In the genomic region with DNA sequence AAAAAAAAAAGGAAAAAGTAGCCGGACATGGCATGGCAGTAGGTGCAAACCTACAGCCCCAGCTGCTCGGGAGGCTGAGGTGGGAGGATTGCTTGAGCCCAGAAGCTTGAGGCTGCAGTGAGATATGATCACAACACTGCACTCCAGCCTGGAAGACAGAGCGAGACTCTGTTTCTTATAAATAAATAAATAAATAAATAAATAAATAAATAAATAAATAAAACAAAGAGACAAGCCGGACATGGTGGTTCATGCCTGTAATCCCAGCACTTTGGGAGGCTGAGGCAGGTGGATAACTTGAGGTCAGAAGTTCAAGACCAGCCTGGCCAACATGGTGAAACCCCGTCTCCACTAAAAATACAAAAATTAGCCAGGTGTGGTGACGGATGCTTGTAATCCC, we compare ENCODE assay signal across 6 cellular contexts. TPM values are rescaled to one million over a fixed set of nuclear protein-coding genes. Genes with fewer than 3 reads are reported as not detected.
DNase-seq lines count a peak whose midpoint lies in the region; ATAC-seq and TF ChIP-seq lines count a peak whose summit lies in the region.
"Not testable (repeated sequence)": the region's sequence is repeated elsewhere in the genome, so short reads cannot be mapped to it uniquely, and the experiment has no call there.

No MANE protein-coding gene starts in this region.

- not testable (repeated sequence) for H2AFZ ChIP-seq in HCT116 (ENCODE audit: low read depth, low read length, poor library complexity, severe bottlenecking)

- H3K4me1 ChIP-seq in HCT116 (ENCODE audit: control insufficient read depth in 1 of 2, insufficient read depth in 2 of 2, low read length in 2 of 2), result peaks cover 34 to 54% of the 10 kb centered on the region in 2 experiments
- H3K4me1 ChIP-seq in subcutaneous abdominal adipose tissue (ENCODE audit: control insufficient read depth in 5 of 5, insufficient read depth in 5 of 5, low read length in 5 of 5), result peaks cover 2 to 44% (median 39%) of the 10 kb centered on the region in 5 donors

- ATAC-seq in HCT116; activated T-helper 17 cell treated with anti-CD3 and anti-CD28 coated beads, Interleukin-2, amount 50 U/mL, for 72 hours (replicated peaks); natural killer cell: not testable (repeated sequence)

- POLR2A ChIA-PET in HCT116 (lab: Charles Lee), result interaction anchor here (0.8 to 1.8 kb wide), 7 partner anchors 12 to 137 kb away, joined by 4 to 5 read pairs (median 4); a partner anchor contains a TSS
- POLR2A ChIA-PET in RWPE1 (lab: Yijun Ruan, JAX; ENCODE audit: low non-redundant PET), result not testable (repeated sequence)

- not testable (repeated sequence) for H3K79me2 ChIP-seq in HCT116 (ENCODE audit: insufficient read depth, low read length)

- not testable (repeated sequence) for H3K9me3 ChIP-seq in HCT116 (ENCODE audit: control insufficient read depth in 1 of 2, insufficient read depth in 1 of 2, low read depth in 1 of 2, low read length in 2 of 2); subcutaneous abdominal adipose tissue (ENCODE audit: control insufficient read depth in 5 of 5, low read length in 5 of 5)

- peak overlapping the region; percentile 79 for H3K4me2 ChIP-seq in HCT116 (ENCODE audit: low read length)

- not testable (repeated sequence) for H3K9me2 ChIP-seq in HCT116 (ENCODE audit: insufficient read depth)

- BruUV-seq in HCT116 (replicated peaks; lab: Mats Ljungman, UMichigan), result not testable (repeated sequence)

- peak overlapping the region; percentile 89 for H3K27ac Mint-ChIP-seq in activated T-helper 17 cell treated with anti-CD3 and anti-CD28 coated beads, Interleukin-2, amount 50 U/mL, for 72 hours
- not testable (repeated sequence) for H3K27ac Mint-ChIP-seq in natural killer cell

- 0 out of 2 replicates have a peak overlapping the region, but pooled peaks have one; percentile 15 for H3K27ac ChIP-seq in HCT116 (ENCODE audit: low read depth, low read length)
- H3K27ac ChIP-seq in RWPE1, result peak overlapping the region; percentile 100
- H3K27ac ChIP-seq in caudate nucleus (ENCODE audit: low read depth, low read length), result peak overlapping the region; percentile 41
- peak overlapping the region; percentile 50 for H3K27ac ChIP-seq in subcutaneous abdominal adipose tissue (ENCODE audit: low read depth, low read length)

- DNase-seq in HCT116 (ENCODE audit: low read depth, low spot score); RWPE1 (ENCODE audit: low spot score); caudate nucleus (lab: John Stamatoyannopoulos, UW); natural killer cell: not testable (repeated sequence)

- H4K20me1 ChIP-seq in HCT116 (ENCODE audit: insufficient read depth), result not testable (repeated sequence)

- TF ChIP-seq CTCF in HCT116 (IDR thresholded peaks at IDR 0.05 in 2 of 3, conservative IDR thresholded peaks at IDR 0.05 in 1 of 3; ENCODE audit: borderline replicate concordance in 1 of 3, insufficient read depth in 1 of 3, low read depth in 2 of 3, low read length in 2 of 3); RWPE1 (conservative IDR thresholded peaks at IDR 0.05; ENCODE audit: low read depth); natural killer cell (IDR thresholded peaks at IDR 0.05): not testable (repeated sequence)

- H3K4me3 ChIP-seq in HCT116 (replicated peaks in 1 of 2; ENCODE audit: low read depth in 1 of 2, low read length in 2 of 2); subcutaneous abdominal adipose tissue (ENCODE audit: low read depth in 1 of 5, low read length in 5 of 5): not testable (repeated sequence)

- CTCF ChIA-PET in HCT116 (lab: Charles Lee), result interaction anchor here (0.6 to 3.1 kb wide), 22 partner anchors 9 to 541 kb away, joined by 3 to 64 read pairs (median 5); a partner anchor contains a TSS
- CTCF ChIA-PET in RWPE1 (lab: Yijun Ruan, JAX), result interaction anchor here (0.6 to 3.0 kb wide), 8 partner anchors 13 to 136 kb away, joined by 3 to 29 read pairs (median 4); no protein-coding TSS in a partner anchor

- RAD21 ChIA-PET in HCT116 (lab: Charles Lee; ENCODE audit: low non-redundant PET in 1 of 2, low total read pairs in 2 of 2, uncharacterized antibody in 2 of 2, unreplicated experiment in 2 of 2), result interaction anchor here (0.6 to 2.6 kb wide), 7 partner anchors 20 to 137 kb away, joined by 3 to 16 read pairs (median 12); no protein-coding TSS in a partner anchor

- H3K4me3 Mint-ChIP-seq in activated T-helper 17 cell treated with anti-CD3 and anti-CD28 coated beads, Interleukin-2, amount 50 U/mL, for 72 hours, result peak overlapping the region; percentile 56
- peak overlapping the region; percentile 35 for H3K4me3 Mint-ChIP-seq in natural killer cell

- not testable (repeated sequence) for TF ChIP-seq POLR2A in HCT116 (IDR thresholded peaks at IDR 0.05; ENCODE audit: borderline replicate concordance, extremely low read depth, insufficient read depth, insufficient read length)

- intact Hi-C loops in HCT116 (cut with micrococcal nuclease) (loop anchor here (1.0 kb wide), 3 partner anchors 23 to 136 kb away; no protein-coding TSS in a partner anchor), natural killer cell (cut with micrococcal nuclease) (loop anchor here (1.0 to 10.0 kb wide), 4 partner anchors 11 to 270 kb away; a partner anchor contains a TSS)

- H3K27me3 ChIP-seq in HCT116 (ENCODE audit: insufficient read depth, low read length); subcutaneous abdominal adipose tissue (ENCODE audit: control insufficient read depth in 5 of 5, insufficient read depth in 4 of 5, low read length in 5 of 5): not testable (repeated sequence)

- peaks cover 20% of the 10 kb centered on the region for H3K36me3 Mint-ChIP-seq in activated T-helper 17 cell treated with anti-CD3 and anti-CD28 coated beads, Interleukin-2, amount 50 U/mL, for 72 hours (ENCODE audit: low read depth)
- H3K36me3 Mint-ChIP-seq in natural killer cell, result not testable (repeated sequence)

- H3K9ac ChIP-seq in HCT116 (ENCODE audit: low read length); subcutaneous abdominal adipose tissue (ENCODE audit: low read length in 5 of 5): not testable (repeated sequence)

- not testable (repeated sequence) for H3K36me3 ChIP-seq in HCT116 (ENCODE audit: control insufficient read depth in 1 of 2, insufficient read depth in 2 of 2, low read length in 2 of 2); subcutaneous abdominal adipose tissue (ENCODE audit: control insufficient read depth in 5 of 5, insufficient read depth in 5 of 5, low read length in 5 of 5)

- not testable (repeated sequence) for TF ChIP-seq RAD21 in HCT116 (IDR thresholded peaks at IDR 0.05; ENCODE audit: low read depth)

- not testable (repeated sequence) for H3K9me3 Mint-ChIP-seq in activated T-helper 17 cell treated with anti-CD3 and anti-CD28 coated beads, Interleukin-2, amount 50 U/mL, for 72 hours; natural killer cell

- not testable (repeated sequence) for H3K27me3 Mint-ChIP-seq in activated T-helper 17 cell treated with anti-CD3 and anti-CD28 coated beads, Interleukin-2, amount 50 U/mL, for 72 hours; natural killer cell (ENCODE audit: low read depth in 2 of 2)

- not testable (repeated sequence) for H3K4me1 Mint-ChIP-seq in activated T-helper 17 cell treated with anti-CD3 and anti-CD28 coated beads, Interleukin-2, amount 50 U/mL, for 72 hours
- H3K4me1 Mint-ChIP-seq in natural killer cell, result peaks cover 22 to 29% of the 10 kb centered on the region in 2 donors

RNA-seq across cellular contexts. Expression of a gene that starts 12.3 kb away (rescaled TPM):
- 524 TPM for total RNA-seq in HCT116 (2021; ENCODE audit: unreplicated experiment)
- 568 and 601 TPM in 2 replicates for polyA plus RNA-seq in HCT116 (2012)
- total RNA-seq in activated T-helper 17 cell treated with anti-CD3 and anti-CD28 coated beads, Interleukin-2, amount 50 U/mL, for 72 hours, result 10 to 100 TPM; 28.0 to 71.7 TPM
- 10 to 100 TPM; 14.4 to 15.9 (median 14.7) TPM for total RNA-seq in natural killer cell

RNA-seq across cellular contexts. Expression of a gene that starts 44.1 kb away (rescaled TPM):
- total RNA-seq in HCT116 (2021; ENCODE audit: unreplicated experiment) (170 TPM), natural killer cell (10 to 100 TPM; 21.4 to 28.9 (median 27.4) TPM)
- polyA plus RNA-seq in HCT116 (2012), result 81.0 and 84.8 TPM in 2 replicates
- 100 to 1,000 TPM; 118 to 156 TPM for total RNA-seq in activated T-helper 17 cell treated with anti-CD3 and anti-CD28 coated beads, Interleukin-2, amount 50 U/mL, for 72 hours

Comparison
In these comparisons a context has a peak if more than half of its experiments do, and no peak if none do; other contexts are left out.
1. H3K27ac ChIP-seq: peak in every context shown above with its lines; median percentile 100 in RWPE1; 50 in subcutaneous abdominal adipose tissue; 41 in caudate nucleus; 15 in HCT116.